ENCODE assay signal across 8 cellular contexts in the genomic region with DNA sequence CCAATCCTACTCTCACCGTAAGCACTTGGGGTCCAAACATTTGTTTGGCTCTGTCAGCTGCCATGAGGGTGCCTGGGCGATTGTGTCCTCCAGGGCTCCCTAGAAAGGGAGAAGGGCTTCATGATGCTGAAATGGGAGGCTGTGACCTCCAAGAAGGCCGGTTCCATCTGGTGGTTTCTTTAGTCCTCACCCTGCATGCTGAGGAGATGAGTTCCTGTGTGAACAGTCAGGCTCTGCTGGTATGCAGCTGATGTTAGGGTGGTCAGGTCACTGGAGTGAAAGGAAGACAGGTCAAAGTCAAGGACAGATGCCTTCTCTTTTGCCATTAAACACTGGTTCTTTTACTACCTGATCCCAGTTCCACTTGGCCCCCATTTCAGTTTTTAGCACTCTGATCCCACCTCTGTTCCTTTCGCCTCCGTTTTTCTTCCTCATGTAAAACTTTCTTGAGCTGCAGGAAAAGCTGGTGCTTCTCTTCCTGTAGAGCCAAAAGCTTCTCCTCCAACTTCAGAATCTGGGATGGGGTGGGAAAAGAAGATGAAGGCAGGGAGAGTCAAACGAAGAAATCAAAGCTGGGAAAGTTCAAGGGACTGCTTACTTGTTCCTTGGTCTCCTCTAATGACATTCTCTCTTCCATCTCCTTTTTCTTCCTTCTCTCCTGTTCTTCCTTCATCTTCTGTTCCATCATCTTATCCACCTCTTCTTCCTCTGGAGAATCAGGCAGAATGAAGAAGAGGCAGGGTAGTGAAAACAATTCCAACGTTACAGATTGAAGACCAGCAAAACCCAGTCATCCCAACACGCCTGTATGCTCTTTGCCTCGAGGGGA. TPM values are rescaled to one million over a fixed set of nuclear protein-coding genes. Genes with fewer than 3 reads are reported as not detected.
DNase-seq lines count a peak whose midpoint lies in the region; ATAC-seq and TF ChIP-seq lines count a peak whose summit lies in the region.

No MANE protein-coding gene starts in this region.

- H3K9me3 ChIP-seq in testis, result no peaks in the 10 kb centered on the region

- peak overlapping the region; percentile 99 for H3K27ac Mint-ChIP-seq in activated T-cell treated with anti-CD3 and anti-CD28 coated beads, Interleukin-2, amount 50 U/mL, for 24 hours

- H3K4me1 ChIP-seq in testis, result peaks cover 6% of the 10 kb centered on the region

- no peak for TF ChIP-seq CTCF in testis (IDR thresholded peaks at IDR 0.05)

- intact Hi-C loops in testis (cut with DNase I; ENCODE audit: low total_unique reads), result no loop called here

- H3K27me3 ChIP-seq in testis, result no peaks in the 10 kb centered on the region

- ATAC-seq in GM18517 (IDR thresholded peaks at IDR 0.05; ENCODE audit: unreplicated experiment) (no peak), HG02678 (IDR thresholded peaks at IDR 0.05; ENCODE audit: unreplicated experiment) (no peak), GM21390 (IDR thresholded peaks at IDR 0.05; ENCODE audit: unreplicated experiment) (no peak)

- H3K9me3 Mint-ChIP-seq in activated T-cell treated with anti-CD3 and anti-CD28 coated beads, Interleukin-2, amount 50 U/mL, for 24 hours, result no peaks in the 10 kb centered on the region

- no peaks in the 10 kb centered on the region for H3K27me3 Mint-ChIP-seq in activated T-cell treated with anti-CD3 and anti-CD28 coated beads, Interleukin-2, amount 50 U/mL, for 24 hours

- H3K4me3 ChIP-seq in testis, result peak overlapping the region; percentile 84 to 86

- H3K4me1 Mint-ChIP-seq in activated T-cell treated with anti-CD3 and anti-CD28 coated beads, Interleukin-2, amount 50 U/mL, for 24 hours (ENCODE audit: low read depth), result peaks cover 61% of the 10 kb centered on the region

- H3K27ac ChIP-seq in testis, result peak overlapping the region in 1 of 2 donors; percentile 94

- no peak for TF ChIP-seq POLR2A in testis (IDR thresholded peaks at IDR 0.05)

- no peaks in the 10 kb centered on the region for H3K36me3 ChIP-seq in testis (ENCODE audit: low read depth, missing control alignments)

- no peak for DNase-seq in activated T-cell treated with anti-CD3 and anti-CD28 coated beads, Interleukin-2, amount 50 U/mL, for 24 hours
- DNase-seq in activated T-cell treated with anti-CD3 and anti-CD28 coated beads for 4 hours, result no peak
- peak; percentile 55 to 57 for DNase-seq in activated T-cell treated with anti-CD3 and anti-CD28 coated beads, Interleukin-2, amount 50 U/mL, for 48 hours
- peak; percentile 62 for DNase-seq in islet precursor cell
- DNase-seq in testis, result no peak

- 33 to 40% methylated on average over 8 to 9 of the region's 9 CpGs for WGBS in testis, 2 donors

- H3K4me3 Mint-ChIP-seq in activated T-cell treated with anti-CD3 and anti-CD28 coated beads, Interleukin-2, amount 50 U/mL, for 24 hours, result peak overlapping the region; percentile 88

- H3K36me3 Mint-ChIP-seq in activated T-cell treated with anti-CD3 and anti-CD28 coated beads, Interleukin-2, amount 50 U/mL, for 24 hours (ENCODE audit: low read depth), result peaks cover 96% of the 10 kb centered on the region

RNA-seq across cellular contexts. Expression of a gene that starts 1.1 kb away (rescaled TPM):
- total RNA-seq in testis, result 100 to 1,000 TPM; 204 to 239 TPM
- 219 TPM for polyA plus RNA-seq in testis (ENCODE audit: insufficient read depth, low read depth, low replicate concordance)

RNA-seq across cellular contexts. Expression of a gene that starts 6.7 kb away (rescaled TPM):
- 100 to 1,000 TPM; 193 to 229 TPM for total RNA-seq in testis
- 388 TPM for polyA plus RNA-seq in testis (ENCODE audit: insufficient read depth, low read depth, low replicate concordance)

RNA-seq across cellular contexts. Expression of a gene that starts 15.0 kb away (rescaled TPM):
- 10 to 100 TPM; 34.5 to 50.6 TPM for total RNA-seq in testis
- 38.3 TPM for polyA plus RNA-seq in testis (ENCODE audit: insufficient read depth, low read depth, low replicate concordance)

RNA-seq across cellular contexts. Expression of a gene that starts 19.7 kb away (rescaled TPM):
- total RNA-seq in testis, result 100 to 1,000 TPM; 276 to 549 TPM
- 1,120 TPM for polyA plus RNA-seq in testis (ENCODE audit: insufficient read depth, low read depth, low replicate concordance)

RNA-seq across cellular contexts. Expression of a gene that starts 22.2 kb away (rescaled TPM):
- 100 to 1,000 TPM in 1 of 2 donors, 10 to 100 TPM in 1; 12.6 to 140 TPM for total RNA-seq in testis
- polyA plus RNA-seq in testis (ENCODE audit: insufficient read depth, low read depth, low replicate concordance), result 95.2 TPM

Comparison
In these comparisons a context has a peak if more than half of its experiments do, and no peak if none do; other contexts are left out.
1. DNase-seq: peak in activated T-cell treated with anti-CD3 and anti-CD28 coated beads, Interleukin-2, amount 50 U/mL, for 48 hours (2 of 2) and islet precursor cell (single experiment); none in activated T-cell treated with anti-CD3 and anti-CD28 coated beads, Interleukin-2, amount 50 U/mL, for 24 hours (single experiment), activated T-cell treated with anti-CD3 and anti-CD28 coated beads for 4 hours (single experiment) and testis (single experiment).